ENCODE assay signal across 34 cellular contexts in genomic region chr4:68119921-68120320, GRCh38. TPM values are rescaled to one million over a fixed set of nuclear protein-coding genes. Genes with fewer than 3 reads are reported as not detected.
"Had no signal": no experiment of that assay in that cellular context is flagged by ENCODE, and none has a peak within 500 bp of the region (broad histone marks: within the 10 kb centered on the region; RNA-seq: fewer than 3 reads in every experiment).

No MANE protein-coding gene starts in this region.

- H3K27ac ChIP-seq: ascending aorta, cardiac muscle cell, WERI-Rb-1 had no signal

- DNase-seq: activated CD4-positive, alpha-beta memory T cell treated with anti-CD3 and anti-CD28 coated beads, Interleukin-2, amount 10 ng/mL, durations not matched to agents 7 days and 5 days; activated CD4-positive, alpha-beta T cell treated with anti-CD3 and anti-CD28 coated beads for 1 hour; activated CD4-positive, alpha-beta T cell treated with anti-CD3 and anti-CD28 coated beads for 36 hours; activated CD4-positive, alpha-beta T cell treated with anti-CD3 and anti-CD28 coated beads for 48 hours; activated CD4-positive, alpha-beta T cell treated with anti-CD3 and anti-CD28 coated beads, Interleukin-2, amount 10 ng/mL, durations not matched to agents 7 days and 5 days; activated CD4-positive, alpha-beta T cell treated with anti-CD3 and anti-CD28 coated beads, Interleukin-2, amount 50 U/mL, for 48 hours; activated CD4-positive, CD25-positive, alpha-beta regulatory T cell; activated CD8-positive, alpha-beta memory T cell treated with anti-CD3 and anti-CD28 coated beads for 24 hours; activated CD8-positive, alpha-beta memory T cell treated with anti-CD3 and anti-CD28 coated beads, Interleukin-2, amount 10 ng/mL, durations not matched to agents 7 days and 5 days; activated CD8-positive, alpha-beta memory T cell treated with anti-CD3 and anti-CD28 coated beads, Interleukin-2, amount 50 U/mL, for 48 hours; activated CD8-positive, alpha-beta T cell treated with anti-CD3 and anti-CD28 coated beads, Interleukin-2, amount 10 ng/mL, durations not matched to agents 7 days and 5 days; activated effector memory CD4-positive, alpha-beta T cell treated with Interleukin-2 at 50 U/mL for 16 hours; activated naive CD4-positive, alpha-beta T cell treated with anti-CD3 and anti-CD28 coated beads, Interleukin-2, amount 10 ng/mL, durations not matched to agents 7 days and 5 days; activated naive CD4-positive, alpha-beta T cell treated with Interleukin-2 at 50 U/mL for 16 hours; activated naive CD8-positive, alpha-beta T cell treated with anti-CD3 and anti-CD28 coated beads, Interleukin-2, amount 10 ng/mL, durations not matched to agents 7 days and 5 days; activated naive CD8-positive, alpha-beta T cell treated with anti-CD3 and anti-CD28 coated beads, Interleukin-2, amount 50 U/mL, for 24 hours; activated T-cell treated with anti-CD3 and anti-CD28 coated beads, Interleukin-2, amount 50 U/mL, for 24 hours; amygdala; anterior cingulate cortex; caudate nucleus; cerebellar nuclear complex; T-helper 1 cell; T-helper 2 cell; T-helper 9 cell; WERI-Rb-1 had no signal

- FAIRE-seq: bronchial epithelial cell, TTC549 had no signal

- H3K4me3 ChIP-seq: ascending aorta, cardiac muscle cell had no signal

- H3K27me3 ChIP-seq: ascending aorta, cardiac muscle cell had no signal

- H3K4me1 ChIP-seq: ascending aorta had no signal

- ATAC-seq: activated CD4-positive, alpha-beta T cell treated with anti-CD3 and anti-CD28 coated beads for 36 hours; activated CD4-positive, CD25-positive, alpha-beta regulatory T cell treated with anti-CD3 and anti-CD28 coated beads, Interleukin-2, amount 50 U/mL, for 24 hours; activated CD8-positive, alpha-beta memory T cell treated with anti-CD3 and anti-CD28 coated beads, Interleukin-2, amount 10 ng/mL, durations not matched to agents 7 days and 5 days; activated CD8-positive, alpha-beta T cell treated with anti-CD3 and anti-CD28 coated beads, Interleukin-2, amount 10 ng/mL, durations not matched to agents 7 days and 5 days; activated naive CD8-positive, alpha-beta T cell treated with anti-CD3 and anti-CD28 coated beads, Interleukin-2, amount 50 U/mL, for 24 hours; WTC11 had no signal

- H3K36me3 ChIP-seq: ascending aorta, cardiac muscle cell, WERI-Rb-1 had no signal

RNA-seq across cellular contexts. Expression of gene TMPRSS11F, which starts 9.7 kb away (rescaled TPM):
- total RNA-seq: activated CD4-positive, alpha-beta memory T cell treated with anti-CD3 and anti-CD28 coated beads, Interleukin-2, amount 10 ng/mL, durations not matched to agents 7 days and 5 days; activated CD4-positive, alpha-beta T cell treated with anti-CD3 and anti-CD28 coated beads for 36 hours; activated CD4-positive, alpha-beta T cell treated with anti-CD3 and anti-CD28 coated beads, Interleukin-2, amount 10 ng/mL, durations not matched to agents 7 days and 5 days; activated CD8-positive, alpha-beta memory T cell treated with anti-CD3 and anti-CD28 coated beads, Interleukin-2, amount 10 ng/mL, durations not matched to agents 7 days and 5 days; activated CD8-positive, alpha-beta T cell treated with anti-CD3 and anti-CD28 coated beads, Interleukin-2, amount 10 ng/mL, durations not matched to agents 7 days and 5 days; activated naive CD8-positive, alpha-beta T cell treated with anti-CD3 and anti-CD28 coated beads, Interleukin-2, amount 10 ng/mL, durations not matched to agents 7 days and 5 days; activated T-helper 2 cell treated with anti-CD3 and anti-CD28 coated beads, Interferon-gamma antibody, Interleukin-2, Interleukin-4, amounts not matched to agents 10 μg/mL and 5 μg/mL and 100 μg/mL, durations not matched to agents 14 hours and 24 hours and 36 hours; ascending aorta; cardiac muscle cell; chondrocyte; WTC11 had no signal
- polyA plus RNA-seq: adipose tissue, cardiac muscle cell had no signal
